In the genomic region with DNA sequence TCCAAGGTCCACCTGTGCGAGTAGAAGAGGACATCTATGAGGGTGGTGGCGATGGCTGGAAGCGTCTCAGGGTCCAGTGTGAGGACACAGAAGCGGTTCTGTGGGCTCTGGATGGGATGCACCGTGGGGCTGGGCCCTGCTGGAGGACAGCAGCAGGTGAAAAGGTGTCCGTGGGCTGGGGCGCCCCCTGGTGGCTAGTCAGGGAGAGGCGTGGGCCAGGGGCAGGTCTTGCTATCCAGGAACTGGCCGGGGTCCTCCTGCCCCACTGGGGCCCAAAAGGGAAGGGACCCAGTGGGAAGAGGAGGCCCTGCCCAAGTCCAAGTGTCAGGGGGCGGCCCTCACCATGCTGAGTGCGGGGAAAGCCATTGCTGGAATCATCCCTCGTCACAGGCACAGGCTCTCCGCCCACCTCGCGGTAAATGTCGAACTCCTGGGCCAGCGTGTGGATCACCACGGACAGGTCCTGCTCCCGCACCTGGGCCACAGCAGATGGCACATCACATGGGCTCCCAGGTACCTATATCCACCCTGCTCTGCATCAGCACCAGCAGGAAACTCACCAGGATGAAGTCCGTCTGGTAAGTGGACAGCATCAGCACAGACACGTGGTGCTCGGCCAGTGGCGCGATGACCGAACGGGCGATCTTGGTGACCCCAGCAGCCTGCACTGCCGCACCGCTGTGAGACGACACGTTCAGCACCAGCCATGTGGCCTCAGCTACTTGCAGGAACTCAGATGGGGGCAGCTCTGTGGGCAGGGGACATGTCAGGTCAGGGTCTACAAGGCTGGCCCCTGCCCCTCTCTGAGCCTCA, we compare ENCODE assay signal across 1 cellular context.
TF ChIP-seq lines count a peak whose summit lies in the region.

No MANE protein-coding gene starts in this region.

TF ChIP-seq in endothelial cell of umbilical vein, 7 proteins besides CTCF, POLR2A, EP300 and RAD21:
- TF ChIP-seq, protein P1, sequence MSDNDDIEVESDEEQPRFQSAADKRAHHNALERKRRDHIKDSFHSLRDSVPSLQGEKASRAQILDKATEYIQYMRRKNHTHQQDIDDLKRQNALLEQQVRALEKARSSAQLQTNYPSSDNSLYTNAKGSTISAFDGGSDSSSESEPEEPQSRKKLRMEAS (IDR thresholded peaks at IDR 0.05; ENCODE audit: insufficient read depth, insufficient read length) = no peak
- TF ChIP-seq JUN (IDR thresholded peaks at IDR 0.05; ENCODE audit: borderline replicate concordance, insufficient read depth, insufficient read length, low read depth) = no peak
- no peak for TF ChIP-seq MYC (IDR thresholded peaks at IDR 0.05; ENCODE audit: low read depth, low read length)
- TF ChIP-seq EZH2 (IDR thresholded peaks at IDR 0.05; ENCODE audit: borderline replicate concordance, low read depth, low read length, severe bottlenecking) = no peak
- no peak for TF ChIP-seq FOS (IDR thresholded peaks at IDR 0.05; ENCODE audit: borderline replicate concordance, insufficient read depth, low read length)
- no peak for TF ChIP-seq GATA2 (IDR thresholded peaks at IDR 0.05; ENCODE audit: insufficient read depth, insufficient read length, low read depth, low read length)
- TF ChIP-seq POLR2AphosphoS5 (IDR thresholded peaks at IDR 0.05; ENCODE audit: insufficient read depth, low read depth, low read length) = no peak
